10 cellular contexts compared by ENCODE assay signal in the genomic region with DNA sequence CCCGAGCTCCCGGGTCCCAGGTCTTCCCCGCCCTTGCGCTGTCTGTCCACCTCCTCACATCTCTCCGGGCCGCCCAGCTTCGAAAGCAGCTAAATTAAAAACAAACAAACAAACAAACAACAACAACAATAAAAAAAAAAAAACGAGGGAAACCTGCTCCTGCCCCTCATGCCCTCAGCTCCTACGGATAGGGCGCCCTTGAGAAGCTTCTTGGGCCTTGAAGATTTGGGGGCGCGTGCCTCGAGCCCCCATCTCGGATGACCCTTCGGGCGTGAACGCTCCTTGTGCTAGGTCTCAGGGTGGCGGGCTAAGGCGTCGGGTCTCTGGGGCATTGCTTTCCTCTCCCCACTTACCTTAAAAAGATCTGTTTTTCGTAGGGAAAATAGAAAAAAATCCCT. TPM values are rescaled to one million over a fixed set of nuclear protein-coding genes. Genes with fewer than 3 reads are reported as not detected.
DNase-seq lines count a peak whose midpoint lies in the region; ATAC-seq, FAIRE-seq and TF ChIP-seq lines count a peak whose summit lies in the region.
"Had no signal": no experiment of that assay in that cellular context is flagged by ENCODE, and none has a peak within 500 bp of the region (broad histone marks: within the 10 kb centered on the region; RNA-seq: fewer than 3 reads in every experiment).

No MANE protein-coding gene starts in this region.

- no peak for FAIRE-seq in HepG2 (lab: Jason Lieb, UNC)
- no peak for FAIRE-seq in H54 (lab: Jason Lieb, UNC)
- FAIRE-seq: A204.1 had no signal

- peak overlapping the region; percentile 53 to 68 for H3K4me3 ChIP-seq in SK-N-SH (ENCODE audit: low read depth in 2 of 2, low read length in 1 of 2)
- H3K4me3 ChIP-seq in adrenal gland: peak overlapping the region in 3 of 4 donors; percentile 2 to 59 (median 31)
- H3K4me3 ChIP-seq in HepG2 (replicated peaks in 1 of 3; ENCODE audit: insufficient read depth in 1 of 3, low read depth in 2 of 3, low read length in 3 of 3): peak overlapping the region in 1 of 3 experiments; percentile 28; a peak in 1 of 6 replicates
- H3K4me3 ChIP-seq in stomach smooth muscle (ENCODE audit: low read length in 2 of 2): peak overlapping the region; percentile 82 to 84

- TF ChIP-seq POLR2A in adrenal gland (IDR thresholded peaks at IDR 0.05) (no peak), HepG2 (IDR thresholded peaks at IDR 0.05; ENCODE audit: insufficient read depth in 1 of 2, low read depth in 2 of 2, low read length in 2 of 2) (no peak), H54 (IDR thresholded peaks at IDR 0.05; ENCODE audit: low read depth, low read length) (no peak)

- in situ Hi-C loops in HepG2 (cut with HindIII; ENCODE audit: extremely low pct_ligation_motif_present, low pct_unique_long_range_greater_than_20kb): no loop called here

- H4K20me1 ChIP-seq in SK-N-SH (ENCODE audit: insufficient read depth) (no peaks in the 10 kb centered on the region), HepG2 (ENCODE audit: insufficient read depth, low read length) (no peaks in the 10 kb centered on the region)

- BruUV-seq in HepG2 (replicated peaks; lab: Mats Ljungman, UMichigan): no TSS peak

- TF ChIP-seq CTCF in SK-N-SH (IDR thresholded peaks at IDR 0.05) (no peak), adrenal gland (IDR thresholded peaks at IDR 0.05) (no peak), HepG2 (CRISPR knock-in tag; IDR thresholded peaks at IDR 0.05) (no peak)

- no peaks in the 10 kb centered on the region for H3F3A ChIP-seq in SK-N-SH (replicated peaks; ENCODE audit: insufficient read depth)

- H3K9me3 ChIP-seq in SK-N-SH (no peaks in the 10 kb centered on the region), adrenal gland (replicated peaks in 1 of 3) (no peaks in the 10 kb centered on the region), HepG2 (ENCODE audit: low read length) (no peaks in the 10 kb centered on the region), stomach smooth muscle (ENCODE audit: control insufficient read depth in 2 of 2, low read length in 2 of 2) (no peaks in the 10 kb centered on the region)

- H3K36me3 ChIP-seq in SK-N-SH (replicated peaks in 1 of 2; ENCODE audit: control insufficient read depth in 1 of 2, insufficient read depth in 2 of 2, low read length in 1 of 2) (no peaks in the 10 kb centered on the region), adrenal gland (replicated peaks in 1 of 2) (no peaks in the 10 kb centered on the region), HepG2 (replicated peaks in 1 of 2; ENCODE audit: control insufficient read depth in 1 of 2, insufficient read depth in 2 of 2, low read length in 2 of 2) (no peaks in the 10 kb centered on the region), stomach smooth muscle (ENCODE audit: control insufficient read depth in 2 of 2, insufficient read depth in 2 of 2, low read length in 2 of 2) (no peaks in the 10 kb centered on the region)

- peaks cover 34% of the 10 kb centered on the region for H3K27me3 ChIP-seq in SK-N-SH (ENCODE audit: insufficient read depth)
- H3K27me3 ChIP-seq in adrenal gland: peaks cover 34% of the 10 kb centered on the region
- peaks cover 10 to 43% of the 10 kb centered on the region in 2 experiments for H3K27me3 ChIP-seq in HepG2 (ENCODE audit: control insufficient read depth in 1 of 2, insufficient read depth in 2 of 2, low read length in 2 of 2)
- peaks cover 3 to 6% of the 10 kb centered on the region in 2 donors for H3K27me3 ChIP-seq in stomach smooth muscle (ENCODE audit: control insufficient read depth in 1 of 2, insufficient read depth in 2 of 2, low read length in 2 of 2)

- H2AFZ ChIP-seq in SK-N-SH (ENCODE audit: low read depth) (peak overlapping the region; percentile 88), HepG2 (ENCODE audit: low read length) (no peak overlapping the region)

- peak; percentile 12 for DNase-seq in SK-N-SH
- DNase-seq in adrenal gland: no peak
- DNase-seq in HepG2 (ENCODE audit: low spot score): no peak
- DNase-seq in stimulated activated CD4-positive, alpha-beta T cell treated with anti-CD3 and anti-CD28 coated beads, Interleukin-12 subunit alpha, Interleukin-12 subunit beta, amount 100 ng/mL, for 4 hours: no peak
- no peak for DNase-seq in H54 (ENCODE audit: insufficient read length, low spot score)
- DNase-seq: NCI-H1694 had no signal

- CTCF ChIA-PET in SK-N-SH (lab: Yijun Ruan, JAX): interaction anchor here (0.7 to 1.7 kb wide), 8 partner anchors 14 to 352 kb away, joined by 3 to 7 read pairs (median 4); a partner anchor contains a TSS
- CTCF ChIA-PET in HepG2 (lab: Yijun Ruan, JAX; ENCODE audit: low intra/inter-chr PET ratio, low total read pairs): no interaction called here

- POLR2A ChIA-PET in SK-N-SH (lab: Yijun Ruan, JAX): interaction anchor here (0.6 kb wide), 2 partner anchors 31 to 112 kb away, joined by 3 to 5 read pairs; no protein-coding TSS in a partner anchor
- POLR2A ChIA-PET in HepG2 (lab: Yijun Ruan, JAX): no interaction called here

- H3K9ac ChIP-seq in SK-N-SH: no peak overlapping the region
- no peak overlapping the region for H3K9ac ChIP-seq in HepG2 (ENCODE audit: insufficient read depth, low read depth, low read length)
- peak overlapping the region in 1 of 2 donors; percentile 49 for H3K9ac ChIP-seq in stomach smooth muscle (ENCODE audit: low read length in 2 of 2)

- H3K79me2 ChIP-seq in SK-N-SH (ENCODE audit: insufficient read depth) (no peaks in the 10 kb centered on the region), HepG2 (ENCODE audit: insufficient read depth, low read length) (no peaks in the 10 kb centered on the region)

- H3K27ac ChIP-seq in SK-N-SH (ENCODE audit: low read depth in 2 of 2, low read length in 1 of 2) (no peak overlapping the region), adrenal gland (no peak overlapping the region), HepG2 (ENCODE audit: extremely low read length, insufficient read depth, low read length) (no peak overlapping the region), stomach smooth muscle (ENCODE audit: low read length) (no peak overlapping the region)

- TF ChIP-seq RAD21 in SK-N-SH (IDR thresholded peaks at IDR 0.05; ENCODE audit: low read length) (no peak), HepG2 (CRISPR knock-in tag; IDR thresholded peaks at IDR 0.05) (no peak)

- ATAC-seq in SK-N-SH treated with all-trans-retinoic acid at 6 μM for 48 hours (no peak), HepG2 (no peak), GM19463 (IDR thresholded peaks at IDR 0.05; ENCODE audit: unreplicated experiment) (no peak)

- 0% methylated on average over 20 of the region's 21 CpGs for WGBS in SK-N-SH (ENCODE audit: low lambda C conversion rate)
- WGBS in adrenal gland, 4 donors: 1 to 3% (median 2%) methylated on average over 21 of the region's 21 CpGs
- 62% methylated on average over 21 of the region's 21 CpGs for WGBS in HepG2 (ENCODE audit: low lambda C conversion rate)

- TF ChIP-seq EP300 in SK-N-SH (IDR thresholded peaks at IDR 0.05; ENCODE audit: borderline replicate concordance in 1 of 2, low read depth in 1 of 2, low read length in 1 of 2) (no peak), HepG2 (IDR thresholded peaks at IDR 0.05; ENCODE audit: low read depth in 2 of 2, low read length in 2 of 2) (no peak), HepG2 (CRISPR knock-in tag; IDR thresholded peaks at IDR 0.05; ENCODE audit: borderline replicate concordance) (no peak)

- H3K4me2 ChIP-seq in SK-N-SH (peak overlapping the region; percentile 94), HepG2 (ENCODE audit: low read depth, low read length) (peak overlapping the region; percentile 53; the same call in 1 of the 2 replicates)

- intact Hi-C loops in adrenal gland (cut with DNase I): no loop called here
- intact Hi-C loops in HepG2 (cut with micrococcal nuclease; ENCODE audit: unreplicated experiment): no loop called here

- H3K4me1 ChIP-seq in SK-N-SH (ENCODE audit: control insufficient read depth in 1 of 2, insufficient read depth in 2 of 2, low read depth in 1 of 2, low read length in 1 of 2): peaks cover 7 to 18% of the 10 kb centered on the region in 2 experiments; a peak in 3 of 4 replicates
- peaks cover 15 to 21% of the 10 kb centered on the region in 2 donors for H3K4me1 ChIP-seq in adrenal gland (replicated peaks in 1 of 2)
- H3K4me1 ChIP-seq in HepG2 (ENCODE audit: insufficient read depth, low read length): peaks cover 6% of the 10 kb centered on the region; the same call in 1 of the 2 replicates
- H3K4me1 ChIP-seq in stomach smooth muscle (ENCODE audit: control insufficient read depth, insufficient read depth, low read length): peaks cover 14% of the 10 kb centered on the region

- no peaks in the 10 kb centered on the region for H3K9me2 ChIP-seq in SK-N-SH

TF ChIP-seq in SK-N-SH treated with all-trans-retinoic acid at 6 μM for 48 hours, 23 proteins besides CTCF, POLR2A, EP300 and RAD21 (continues in another document):
- TF ChIP-seq OSR1 (CRISPR knock-in tag; IDR thresholded peaks at IDR 0.05): no peak

RNA-seq across cellular contexts. Expression of a gene that starts 0.7 kb away (rescaled TPM):
- polyA plus RNA-seq in SK-N-SH (2012; rRNA removed): 0.13 TPM in 1 of 2 replicates, not detected in the other
- 0.04 TPM in 2 replicates for polyA plus RNA-seq in SK-N-SH (2012; cell fraction: cytosol; rRNA removed)
- polyA plus RNA-seq in SK-N-SH (2012; cell fraction: nucleus; rRNA removed): 0.06 TPM in 1 of 2 replicates, not detected in the other
- total RNA-seq in adrenal gland: 1 to 10 TPM in 6 of 8 donors, under 1 TPM in 2; 0.26 to 6.9 (median 2.3) TPM
- 1 to 10 TPM in 2 of 3 donors, under 1 TPM in 1; 0.40 to 2.8 (median 1.1) TPM for polyA plus RNA-seq in adrenal gland
- not detected in 2 replicates for total RNA-seq in HepG2 (2016; rRNA removed; fragmentation: Illumina TruSeq; extraction: Trizol)
- total RNA-seq in HepG2 (2016; cell fraction: cytosol; rRNA removed; fragmentation: Illumina TruSeq; extraction: Trizol; ENCODE audit: low read depth): not detected in 2 replicates
- not detected in 2 replicates for total RNA-seq in HepG2 (2016; cell fraction: insoluble cytoplasmic fraction; rRNA removed; fragmentation: Illumina TruSeq; extraction: Trizol)
- not detected in 2 replicates for total RNA-seq in HepG2 (2016; cell fraction: membrane; rRNA removed; fragmentation: Illumina TruSeq; extraction: Trizol)
- not detected in 2 replicates for total RNA-seq in HepG2 (2016; cell fraction: nucleus; rRNA removed; fragmentation: Illumina TruSeq; extraction: Trizol)
- polyA plus RNA-seq in HepG2 (2011; rRNA removed): not detected in 2 replicates
- polyA plus RNA-seq in HepG2 (2011; cell fraction: cytosol; rRNA removed): not detected in 2 replicates
- polyA plus RNA-seq in HepG2 (2011; cell fraction: nucleus; rRNA removed): not detected in 2 replicates
- polyA plus RNA-seq in HepG2 (2012): not detected in 2 replicates
- not detected in 2 replicates for polyA plus RNA-seq in HepG2 (2016; cell fraction: cytosol; fragmentation: Illumina TruSeq; extraction: Trizol; ENCODE audit: low read depth)
- polyA plus RNA-seq in HepG2 (2016; cell fraction: insoluble cytoplasmic fraction; fragmentation: Illumina TruSeq; extraction: Trizol; ENCODE audit: low read depth): not detected in 2 replicates
- not detected in 2 replicates for polyA plus RNA-seq in HepG2 (2016; cell fraction: membrane; fragmentation: Illumina TruSeq; extraction: Trizol; ENCODE audit: low read depth)
- not detected in 2 replicates for polyA plus RNA-seq in HepG2 (2016; cell fraction: nucleus; fragmentation: Illumina TruSeq; extraction: Trizol; ENCODE audit: insufficient read depth, low read depth)
- not detected in 2 replicates for polyA minus RNA-seq in HepG2 (2011; rRNA and poly(A)+ RNA removed; ENCODE audit: low replicate concordance)
- not detected in 2 replicates for polyA minus RNA-seq in HepG2 (2011; cell fraction: cytosol; rRNA and poly(A)+ RNA removed)
- polyA minus RNA-seq in HepG2 (2011; cell fraction: nucleus; rRNA and poly(A)+ RNA removed): not detected in 2 replicates
